In genomic region chr14:58846682-58847465, GRCh38 we compare ENCODE assay signal across 29 cellular contexts.
"Had no signal": no experiment of that assay in that cellular context is flagged by ENCODE, and none has a peak within 500 bp of the region (broad histone marks: within the 10 kb centered on the region; RNA-seq: fewer than 3 reads in every experiment).

No MANE protein-coding gene starts in this region.

- FAIRE-seq: keratinocyte, small intestine had no signal

- H3K4me3 Mint-ChIP-seq: activated B cell treated with CpG ODN at 0.5 μM for 24 hours; activated CD4-positive, alpha-beta T cell treated with anti-CD3 and anti-CD28 coated beads for 36 hours; activated T-cell treated with anti-CD3 and anti-CD28 coated beads, Interleukin-2, amount 50 U/mL, for 24 hours; activated T-helper 17 cell treated with anti-CD3 and anti-CD28 coated beads, Interleukin-2, amount 50 U/mL, for 72 hours; memory B cell; nephron; stimulated activated naive B cell treated with anti-CD40 and anti-IgM and Interleukin-4, amounts not matched to agents 10 μg/mL and 1 μg/mL and 100 μg/mL, for 72 hours; T-helper 1 cell treated with Interleukin-12 subunit alpha and Interleukin-12 subunit beta and Interleukin-4 antibody, amounts not matched to agents 30 μg/mL and 1 μg/mL, for 36 hours had no signal

- H2AFZ ChIP-seq: parathyroid adenoma had no signal

- H3K4me3 ChIP-seq: adrenal gland, ascending aorta, esophagus squamous epithelium, gastroesophageal sphincter, heart left ventricle, testis, upper lobe of left lung had no signal

- H3K9me3 Mint-ChIP-seq: activated B cell treated with CpG ODN at 0.5 μM for 24 hours; activated T-cell treated with anti-CD3 and anti-CD28 coated beads, Interleukin-2, amount 50 U/mL, for 24 hours; activated T-helper 17 cell treated with anti-CD3 and anti-CD28 coated beads, Interleukin-2, amount 50 U/mL, for 72 hours; memory B cell; stimulated activated naive B cell treated with anti-CD40 and anti-IgM and Interleukin-4, amounts not matched to agents 10 μg/mL and 1 μg/mL and 100 μg/mL, for 72 hours; T-helper 1 cell treated with Interleukin-12 subunit alpha and Interleukin-12 subunit beta and Interleukin-4 antibody, amounts not matched to agents 30 μg/mL and 1 μg/mL, for 36 hours had no signal

- H3K27me3 Mint-ChIP-seq: activated B cell treated with CpG ODN at 0.5 μM for 24 hours; activated T-cell treated with anti-CD3 and anti-CD28 coated beads, Interleukin-2, amount 50 U/mL, for 24 hours; activated T-helper 17 cell treated with anti-CD3 and anti-CD28 coated beads, Interleukin-2, amount 50 U/mL, for 72 hours; memory B cell had no signal

- H3K9ac ChIP-seq: parathyroid adenoma had no signal

- H3K9me3 ChIP-seq: adrenal gland, ascending aorta, esophagus squamous epithelium, gastroesophageal sphincter, heart left ventricle, testis, upper lobe of left lung had no signal

- ATAC-seq: activated CD4-positive, alpha-beta T cell treated with anti-CD3 and anti-CD28 coated beads for 36 hours; activated naive CD4-positive, alpha-beta T cell treated with anti-CD3 and anti-CD28 coated beads, Interleukin-2, amount 50 U/mL, for 72 hours; activated T-helper 17 cell treated with anti-CD3 and anti-CD28 coated beads, Interleukin-2, amount 50 U/mL, for 72 hours; gastroesophageal sphincter; heart left ventricle; left colon; sciatic nerve; stimulated activated naive B cell treated with anti-CD40 and anti-IgM and Interleukin-4, amounts not matched to agents 10 μg/mL and 1 μg/mL and 100 μg/mL, for 72 hours had no signal

- H3K4me1 Mint-ChIP-seq: activated B cell treated with CpG ODN at 0.5 μM for 24 hours; activated CD4-positive, alpha-beta T cell treated with anti-CD3 and anti-CD28 coated beads for 36 hours; activated T-helper 17 cell treated with anti-CD3 and anti-CD28 coated beads, Interleukin-2, amount 50 U/mL, for 72 hours; memory B cell; stimulated activated naive B cell treated with anti-CD40 and anti-IgM and Interleukin-4, amounts not matched to agents 10 μg/mL and 1 μg/mL and 100 μg/mL, for 72 hours had no signal

- H3K36me3 ChIP-seq: adrenal gland, ascending aorta, brain microvascular endothelial cell, esophagus squamous epithelium, gastroesophageal sphincter, heart left ventricle, upper lobe of left lung had no signal

- H3K27me3 ChIP-seq: adrenal gland, ascending aorta, brain microvascular endothelial cell, esophagus squamous epithelium, gastroesophageal sphincter, testis, upper lobe of left lung had no signal

- H3K36me3 Mint-ChIP-seq: activated naive CD4-positive, alpha-beta T cell treated with anti-CD3 and anti-CD28 coated beads, Interleukin-2, amount 50 U/mL, for 72 hours; memory B cell; stimulated activated naive B cell treated with anti-CD40 and anti-IgM and Interleukin-4, amounts not matched to agents 10 μg/mL and 1 μg/mL and 100 μg/mL, for 72 hours had no signal

- H3K79me2 ChIP-seq: parathyroid adenoma had no signal

- DNase-seq: activated B cell treated with CpG ODN at 0.5 μM for 24 hours; activated CD4-positive, alpha-beta T cell treated with anti-CD3 and anti-CD28 coated beads for 36 hours; activated CD4-positive, alpha-beta T cell treated with anti-CD3 and anti-CD28 coated beads, Interleukin-2, amount 50 U/mL, for 4 hours; activated CD8-positive, alpha-beta memory T cell treated with anti-CD3 and anti-CD28 coated beads for 24 hours; activated CD8-positive, alpha-beta memory T cell treated with anti-CD3 and anti-CD28 coated beads, Interleukin-2, amount 50 U/mL, for 4 hours; activated T-cell treated with anti-CD3 and anti-CD28 coated beads, Interleukin-2, amount 50 U/mL, for 24 hours; adrenal gland; brain microvascular endothelial cell; central memory CD4-positive, alpha-beta T cell; effector memory CD4-positive, alpha-beta T cell; esophagus squamous epithelium; heart left ventricle; left colon; small intestine; stimulated activated CD8-positive, alpha-beta memory T cell treated with anti-CD3 and anti-CD28 coated beads, Interleukin-4, amount 100 ng/mL, for 48 hours; stimulated activated naive B cell treated with anti-CD40 and anti-IgM and Interleukin-4, amounts not matched to agents 10 μg/mL and 1 μg/mL and 100 μg/mL, for 72 hours; T1000; testis; upper lobe of left lung had no signal

- H3K4me1 ChIP-seq: adrenal gland, esophagus squamous epithelium, gastroesophageal sphincter, heart left ventricle, testis, upper lobe of left lung had no signal

- H3K27ac Mint-ChIP-seq: activated B cell treated with CpG ODN at 0.5 μM for 24 hours; activated CD4-positive, alpha-beta T cell treated with anti-CD3 and anti-CD28 coated beads for 36 hours; activated naive CD4-positive, alpha-beta T cell treated with anti-CD3 and anti-CD28 coated beads, Interleukin-2, amount 50 U/mL, for 72 hours; activated T-cell treated with anti-CD3 and anti-CD28 coated beads, Interleukin-2, amount 50 U/mL, for 24 hours; activated T-helper 17 cell treated with anti-CD3 and anti-CD28 coated beads, Interleukin-2, amount 50 U/mL, for 72 hours; memory B cell; stimulated activated naive B cell treated with anti-CD40 and anti-IgM and Interleukin-4, amounts not matched to agents 10 μg/mL and 1 μg/mL and 100 μg/mL, for 72 hours; T-helper 1 cell treated with Interleukin-12 subunit alpha and Interleukin-12 subunit beta and Interleukin-4 antibody, amounts not matched to agents 30 μg/mL and 1 μg/mL, for 36 hours had no signal

- H3K27ac ChIP-seq: adrenal gland, ascending aorta, brain microvascular endothelial cell, esophagus squamous epithelium, gastroesophageal sphincter, heart left ventricle, parathyroid adenoma, testis, upper lobe of left lung had no signal
